Comparison of ENCODE assay signal across 8 cellular contexts in the genomic region with DNA sequence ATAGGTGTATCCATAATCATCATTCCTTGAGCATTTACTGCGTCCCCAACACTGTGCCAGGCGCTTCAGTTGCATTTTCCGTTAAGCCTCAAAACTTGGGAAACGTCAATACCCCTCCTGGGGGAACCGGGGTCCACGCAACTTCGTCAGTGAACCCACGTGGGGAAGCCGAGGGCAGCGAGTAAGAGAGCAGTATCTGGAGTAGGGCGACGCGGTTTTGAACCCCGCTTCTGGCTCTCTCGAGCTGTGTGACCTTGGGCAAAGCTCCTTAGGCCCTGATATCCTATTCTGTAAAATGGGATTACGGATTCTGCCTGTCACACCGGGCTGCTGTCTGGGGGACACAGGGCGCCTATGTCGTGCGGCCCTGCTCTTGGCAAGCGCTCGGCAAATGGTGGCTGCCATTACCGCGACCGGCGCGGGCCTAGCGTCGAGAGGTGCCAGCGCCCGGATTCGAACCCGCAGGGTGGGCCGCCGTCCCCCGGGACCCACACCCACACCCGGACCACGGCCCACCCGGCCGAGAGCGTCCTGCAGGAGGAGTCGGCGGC. TPM values are rescaled to one million over a fixed set of nuclear protein-coding genes. Genes with fewer than 3 reads are reported as not detected.
DNase-seq lines count a peak whose midpoint lies in the region; ATAC-seq and TF ChIP-seq lines count a peak whose summit lies in the region.

No MANE protein-coding gene starts in this region.

- H3K4me1 ChIP-seq in fibroblast of lung (ENCODE audit: control insufficient read depth, extremely low read depth, insufficient read depth, low read length) (peaks cover 10% of the 10 kb centered on the region), prostate gland (replicated peaks) (peaks cover 10% of the 10 kb centered on the region)

- H3K36me3 ChIP-seq in fibroblast of lung (ENCODE audit: control insufficient read depth, insufficient read depth, low read length) (peaks cover 26% of the 10 kb centered on the region), prostate gland (peaks cover 3 to 8% of the 10 kb centered on the region in 2 donors)

- 2% methylated on average over 43 of the region's 43 CpGs for WGBS in prostate gland

- H3K4me3 ChIP-seq in AG10803 (ENCODE audit: low read length) (peak overlapping the region; percentile 85), fibroblast of lung (replicated peaks in 1 of 4; ENCODE audit: control extremely low read depth in 1 of 4, insufficient read depth in 1 of 4, low read depth in 3 of 4, low read length in 4 of 4) (peak overlapping the region; percentile 85 to 90 (median 90)), prostate gland (peak overlapping the region; percentile 78 to 83)

- peak overlapping the region; percentile 63 for H2AFZ ChIP-seq in fibroblast of lung (ENCODE audit: low read length)

- peak overlapping the region; percentile 61 for H3K4me2 ChIP-seq in fibroblast of lung (ENCODE audit: extremely low read depth, insufficient read depth, low read length)

- ATAC-seq in GM19328 (IDR thresholded peaks at IDR 0.05; ENCODE audit: unreplicated experiment) (peak; percentile 2), GM19397 (IDR thresholded peaks at IDR 0.05; ENCODE audit: unreplicated experiment) (no peak)

- DNase-seq in AG10803 (ENCODE audit: low read depth) (no peak), RPMI8226 (peak; percentile 77), fibroblast of lung (ENCODE audit: low read depth in 2 of 2) (peak in 1 of 2 donors; percentile 9), prostate gland (ENCODE audit: low spot score) (peak; percentile 20)
- no peak for DNase-seq in stimulated activated naive CD4-positive, alpha-beta T cell treated with Interleukin-2 at 50 U/mL for 16 hours (lab: John Stamatoyannopoulos, UW)
- DNase-seq in activated effector memory CD4-positive, alpha-beta T cell treated with Interleukin-2 at 50 U/mL for 16 hours = no peak

- intact Hi-C loops in prostate gland (cut with DNase I) = loop anchor here (10.0 kb wide), 1 partner anchor 89 kb away; a partner anchor contains a TSS

- H3K79me2 ChIP-seq in fibroblast of lung (ENCODE audit: control insufficient read depth, insufficient read depth, low read length) = peaks cover 49% of the 10 kb centered on the region

- H3K9me3 ChIP-seq in fibroblast of lung (ENCODE audit: control insufficient read depth, insufficient read depth, low read depth, low read length) = no peaks in the 10 kb centered on the region
- H3K9me3 ChIP-seq in prostate gland = no peaks in the 10 kb centered on the region

- no peak for TF ChIP-seq POLR2A in prostate gland (IDR thresholded peaks at IDR 0.05)

- H4K20me1 ChIP-seq in fibroblast of lung (ENCODE audit: control insufficient read depth, extremely low read depth, insufficient read depth, low read length) = no peaks in the 10 kb centered on the region

- H3K27ac ChIP-seq in fibroblast of lung (ENCODE audit: insufficient read depth, low read length) = peak overlapping the region; percentile 91
- peak overlapping the region; percentile 92 to 93 for H3K27ac ChIP-seq in prostate gland

- H3K27me3 ChIP-seq in fibroblast of lung (ENCODE audit: control insufficient read depth, insufficient read depth, low read length) (peaks cover 4% of the 10 kb centered on the region), prostate gland (replicated peaks; ENCODE audit: insufficient read depth) (no peaks in the 10 kb centered on the region)

- peak overlapping the region; percentile 93 for H3K9ac ChIP-seq in fibroblast of lung (ENCODE audit: insufficient read depth, low read length)

- TF ChIP-seq CTCF in AG10803 (conservative IDR thresholded peaks at IDR 0.05; ENCODE audit: low read length) = no peak
- TF ChIP-seq CTCF in fibroblast of lung (conservative IDR thresholded peaks at IDR 0.05 in 1 of 2, IDR thresholded peaks at IDR 0.05 in 1 of 2; ENCODE audit: low read depth in 1 of 2, low read length in 2 of 2) = no peak
- TF ChIP-seq CTCF in prostate gland (IDR thresholded peaks at IDR 0.05) = peak in 1 of 4 experiments; percentile 7

RNA-seq across cellular contexts. Expression of a gene that starts 0.6 kb away (rescaled TPM):
- total RNA-seq in fibroblast of lung (52.4 and 61.3 TPM in 2 replicates), prostate gland (10 to 100 TPM; 54.3 to 92.0 TPM)
- 20.4 and 22.7 TPM in 2 replicates for polyA plus RNA-seq in fibroblast of lung
- polyA plus RNA-seq in fibroblast of lung (2012) = 24.8 and 26.6 TPM in 2 replicates
- polyA minus RNA-seq in fibroblast of lung (ENCODE audit: low replicate concordance) = 44.3 and 85.3 TPM in 2 replicates

Comparison
In these comparisons a context has a peak if more than half of its experiments do, and no peak if none do; other contexts are left out.
1. DNase-seq: peak in RPMI8226 (single experiment) and prostate gland (single experiment); none in AG10803 (single experiment), stimulated activated naive CD4-positive, alpha-beta T cell treated with Interleukin-2 at 50 U/mL for 16 hours (single experiment) and activated effector memory CD4-positive, alpha-beta T cell treated with Interleukin-2 at 50 U/mL for 16 hours (single experiment).
2. Peak in every context shown above with its lines, with median percentiles within 50 percentile points of each other: H3K4me3 ChIP-seq.